27 cellular contexts compared by ENCODE assay signal in genomic region chr13:100581504-100581903, GRCh38.
"Had no signal": no experiment of that assay in that cellular context is flagged by ENCODE, and none has a peak within 500 bp of the region (broad histone marks: within the 10 kb centered on the region; RNA-seq: fewer than 3 reads in every experiment).

No MANE protein-coding gene starts in this region.

- H3K36me3 ChIP-seq: lower lobe of right lung, thoracic aorta, WERI-Rb-1 had no signal

- H3K9me3 Mint-ChIP-seq: stimulated activated naive B cell treated with anti-CD40 and anti-IgM and Interleukin-4, amounts not matched to agents 10 μg/mL and 1 μg/mL and 100 μg/mL, for 72 hours; type B pancreatic cell had no signal

- H3K4me1 ChIP-seq: foreskin keratinocyte, lower lobe of right lung had no signal

- H3K9me3 ChIP-seq: lower lobe of right lung, mucosa of descending colon, thoracic aorta had no signal

- H3K27ac ChIP-seq: foreskin keratinocyte, lower lobe of right lung, thoracic aorta, WERI-Rb-1 had no signal

- H3K4me3 ChIP-seq: lower lobe of right lung, mucosa of descending colon, thoracic aorta had no signal

- H3K27me3 Mint-ChIP-seq: dendritic cell treated with granulocyte-macrophage colony-stimulating factor and Interleukin-4, amounts not matched to agents 40 ng/mL and 50 ng/mL, for 4 days; stimulated activated naive B cell treated with anti-CD40 and anti-IgM and Interleukin-4, amounts not matched to agents 10 μg/mL and 1 μg/mL and 100 μg/mL, for 72 hours; type B pancreatic cell had no signal

- DNase-seq: activated CD4-positive, alpha-beta T cell treated with anti-CD3 and anti-CD28 coated beads, Interleukin-2, amount 50 U/mL, for 48 hours; activated CD4-positive, CD25-positive, alpha-beta regulatory T cell treated with anti-CD3 and anti-CD28 coated beads, Interleukin-2, amount 50 U/mL, for 72 hours; activated effector memory CD4-positive, alpha-beta T cell treated with Interleukin-2 at 50 U/mL for 16 hours; activated T-cell treated with anti-CD3 and anti-CD28 coated beads, Interleukin-2, amount 50 U/mL, for 1 hour; aorta; caudate nucleus; effector CD4-positive, alpha-beta T cell; erythroblast; foreskin keratinocyte; lower lobe of right lung; mesendoderm; mucosa of descending colon; occipital lobe; Right ventricle myocardium superior; small intestine; stimulated activated CD4-positive, alpha-beta T cell treated with anti-CD3 and anti-CD28 coated beads, Interleukin-15, amount 100 ng/mL, for 24 hours; stimulated activated naive B cell treated with anti-CD40 and anti-IgM and Interleukin-4, amounts not matched to agents 10 μg/mL and 1 μg/mL and 100 μg/mL, for 72 hours; SW 1271; WERI-Rb-1 had no signal

- FAIRE-seq: small intestine, TTC549 had no signal

- H3K27ac Mint-ChIP-seq: brain; dendritic cell treated with granulocyte-macrophage colony-stimulating factor and Interleukin-4, amounts not matched to agents 40 ng/mL and 50 ng/mL, for 4 days; stimulated activated naive B cell treated with anti-CD40 and anti-IgM and Interleukin-4, amounts not matched to agents 10 μg/mL and 1 μg/mL and 100 μg/mL, for 72 hours; type B pancreatic cell had no signal

- H3K4me3 Mint-ChIP-seq: brain; dendritic cell treated with granulocyte-macrophage colony-stimulating factor and Interleukin-4, amounts not matched to agents 40 ng/mL and 50 ng/mL, for 4 days; neural crest cell; stimulated activated naive B cell treated with anti-CD40 and anti-IgM and Interleukin-4, amounts not matched to agents 10 μg/mL and 1 μg/mL and 100 μg/mL, for 72 hours; type B pancreatic cell had no signal

- H3K4me1 Mint-ChIP-seq: brain, neural crest cell had no signal

- H3K27me3 ChIP-seq: foreskin keratinocyte had no signal

- ATAC-seq: foreskin keratinocyte; left lobe of liver; lower lobe of right lung; mucosa of descending colon; sciatic nerve; stimulated activated naive B cell treated with anti-CD40 and anti-IgM and Interleukin-4, amounts not matched to agents 10 μg/mL and 1 μg/mL and 100 μg/mL, for 72 hours had no signal
